Comparison of ENCODE assay signal across 8 cellular contexts in the genomic region with DNA sequence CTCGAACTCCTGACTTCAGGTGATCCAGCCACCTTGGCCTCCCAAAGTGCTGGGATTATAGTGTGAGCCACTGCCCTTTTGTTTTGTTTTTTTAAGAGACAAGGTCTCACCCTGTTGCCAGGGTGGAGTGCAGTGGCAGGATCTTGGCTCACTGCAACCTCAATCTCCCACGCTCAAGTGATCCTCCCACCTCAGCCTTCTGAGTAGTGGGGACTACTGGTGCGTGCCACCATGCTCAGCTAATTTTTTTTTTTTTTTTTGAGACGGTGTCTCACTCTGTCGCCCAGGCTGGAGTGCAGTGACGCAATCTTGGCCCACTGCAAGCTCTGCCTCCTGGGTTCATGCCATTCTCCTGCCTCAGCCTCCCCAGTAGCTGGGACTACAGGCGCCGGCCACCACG.
DNase-seq lines count a peak whose midpoint lies in the region; ATAC-seq and TF ChIP-seq lines count a peak whose summit lies in the region.
"Not testable (repeated sequence)": the region's sequence is repeated elsewhere in the genome, so short reads cannot be mapped to it uniquely, and the experiment has no call there.

No MANE protein-coding gene starts in this region.

- TF ChIP-seq RAD21 in Ishikawa (IDR thresholded peaks at IDR 0.05; ENCODE audit: low read depth): not testable (repeated sequence)

- not testable (repeated sequence) for H3K4me3 Mint-ChIP-seq in T-helper 17 cell

- H3K27me3 Mint-ChIP-seq in T-helper 17 cell: not testable (repeated sequence)

- in situ Hi-C loops in ACHN (cut with HindIII; ENCODE audit: low pct_ligation_motif_present, low pct_unique_long_range_greater_than_20kb, low sequenced_read_pairs): not testable (repeated sequence)

- not testable (repeated sequence) for H3K4me3 ChIP-seq in epithelial cell of proximal tubule (ENCODE audit: low read depth, low read length)

- DNase-seq in ACHN (peak; percentile 64), epithelial cell of proximal tubule (ENCODE audit: low read depth) (peak; percentile 73), left kidney (ENCODE audit: low read depth, low spot score) (peak; percentile 71)
- not testable (repeated sequence) for DNase-seq in T-helper 17 cell; stimulated activated naive CD8-positive, alpha-beta T cell treated with anti-CD3 and anti-CD28 coated beads, Interleukin-15, Interleukin-2, amounts not matched to agents 100 U/mL and 50 U/mL, for 24 hours

- not testable (repeated sequence) for TF ChIP-seq CTCF in epithelial cell of proximal tubule (conservative IDR thresholded peaks at IDR 0.05; ENCODE audit: low read depth, low read length)

- not testable (repeated sequence) for H3K27ac Mint-ChIP-seq in T-helper 17 cell

- ATAC-seq in GM18868 (IDR thresholded peaks at IDR 0.05; ENCODE audit: unreplicated experiment) (peak; percentile 78), HG03432 (IDR thresholded peaks at IDR 0.05; ENCODE audit: unreplicated experiment) (peak; percentile 50), T-helper 17 cell (peak; percentile 56)
- peak; percentile 35 for ATAC-seq in stimulated activated naive CD8-positive, alpha-beta T cell treated with anti-CD3 and anti-CD28 coated beads, Interleukin-15, Interleukin-2, amounts not matched to agents 100 U/mL and 50 U/mL, for 24 hours

- H3K9me3 ChIP-seq in T-helper 17 cell (ENCODE audit: control insufficient read depth, low read length, poor library complexity, severe bottlenecking): not testable (repeated sequence)

- H3K36me3 Mint-ChIP-seq in T-helper 17 cell (ENCODE audit: low read depth): not testable (repeated sequence)

- H3K4me1 Mint-ChIP-seq in T-helper 17 cell: not testable (repeated sequence)

- TF ChIP-seq EP300 in Ishikawa (IDR thresholded peaks at IDR 0.05; ENCODE audit: borderline replicate concordance): 0 out of 2 replicates have a peak, but pooled peaks have one; percentile 47

TF ChIP-seq in Ishikawa, 13 proteins besides CTCF, POLR2A, EP300 and RAD21:
- TF ChIP-seq NFIC (IDR thresholded peaks at IDR 0.05): peak; percentile 21; the same call in 1 of the 2 replicates
- 0 out of 2 replicates have a peak, but pooled peaks have one; percentile 19 for TF ChIP-seq EGR1 (IDR thresholded peaks at IDR 0.05)
- 0 out of 2 replicates have a peak, but pooled peaks have one; percentile 18 for TF ChIP-seq TCF12 (IDR thresholded peaks at IDR 0.05; ENCODE audit: low read depth)
- peak; percentile 69 for TF ChIP-seq CEBPB (IDR thresholded peaks at IDR 0.05)
TF ChIP-seq in Ishikawa: peak in this region for 4; not testable (repeated sequence) for 9.
